In genomic region chr13:55664178-55664577, GRCh38 we compare ENCODE assay signal across 20 cellular contexts.
DNase-seq lines count a peak whose midpoint lies in the region; ATAC-seq and TF ChIP-seq lines count a peak whose summit lies in the region.
"Had no signal": no experiment of that assay in that cellular context is flagged by ENCODE, and none has a peak within 500 bp of the region (broad histone marks: within the 10 kb centered on the region; RNA-seq: fewer than 3 reads in every experiment).

No MANE protein-coding gene starts in this region.

- H4K20me1 ChIP-seq in GM23338 (replicated peaks; ENCODE audit: insufficient read depth), result no peaks in the 10 kb centered on the region
- no peaks in the 10 kb centered on the region for H4K20me1 ChIP-seq in PC-3 (ENCODE audit: low read length)
- H4K20me1 ChIP-seq: BLaER1 treated with 17β-estradiol and CSF1 and Interleukin-3, amounts not matched to agents 10 nM and 100 nM had no signal

- 78% methylated on average over 3 of the region's 3 CpGs for WGBS in HUES64
- 67 to 81% methylated on average over 3 of the region's 3 CpGs for WGBS in testis, 2 donors

- DNase-seq in GM23338 (ENCODE audit: low spot score) (peak; percentile 51), glomerular visceral epithelial cell (ENCODE audit: extremely low spot score) (peak; percentile 12), islet precursor cell (peak; percentile 94), testis (no peak), PC-3 (no peak)
- DNase-seq: CD8-positive, alpha-beta T cell; DMS 273 treated with DMSO at 0.1 percent for 48 hours; DMS53; DND-41; EL; HCEC 1CT; Karpas-422; KBM-7 had no signal

- peaks cover 9% of the 10 kb centered on the region for H3K27me3 Mint-ChIP-seq in GM23338 (ENCODE audit: insufficient read depth, low read depth, poor library complexity)
- H3K27me3 Mint-ChIP-seq: B cell, IgD-negative memory B cell had no signal

- H3K4me1 Mint-ChIP-seq in GM23338, result peaks cover 40% of the 10 kb centered on the region
- H3K4me1 Mint-ChIP-seq: B cell, IgD-negative memory B cell had no signal

- no peak overlapping the region for H3K27ac ChIP-seq in GM23338 (ENCODE audit: low read depth)
- H3K27ac ChIP-seq in HUES64 (ENCODE audit: low read depth, low read length), result peak overlapping the region; percentile 17; the same call in 1 of the 2 replicates
- H3K27ac ChIP-seq in testis, result no peak overlapping the region
- H3K27ac ChIP-seq in PC-3 (ENCODE audit: low read length), result no peak overlapping the region
- H3K27ac ChIP-seq: BLaER1 treated with 17β-estradiol and CSF1 and Interleukin-3, amounts not matched to agents 10 nM and 100 nM had no signal

- H3K9ac ChIP-seq in HUES64 (ENCODE audit: low read depth, low read length), result no peak overlapping the region
- no peak overlapping the region for H3K9ac ChIP-seq in PC-3 (ENCODE audit: low read length)
- H3K9ac ChIP-seq: BLaER1 treated with 17β-estradiol and CSF1 and Interleukin-3, amounts not matched to agents 10 nM and 100 nM had no signal

- no peaks in the 10 kb centered on the region for H3K27me3 ChIP-seq in GM23338 (ENCODE audit: insufficient read depth)
- H3K27me3 ChIP-seq in HUES64 (ENCODE audit: insufficient read depth, low read length), result no peaks in the 10 kb centered on the region
- no peaks in the 10 kb centered on the region for H3K27me3 ChIP-seq in testis
- H3K27me3 ChIP-seq in PC-3 (ENCODE audit: low read length), result no peaks in the 10 kb centered on the region
- H3K27me3 ChIP-seq: BLaER1 treated with 17β-estradiol and CSF1 and Interleukin-3, amounts not matched to agents 10 nM and 100 nM had no signal

- peaks cover 5% of the 10 kb centered on the region; the same call in 1 of the 2 replicates for H3K9me3 ChIP-seq in HUES64 (ENCODE audit: insufficient read depth, low read depth, low read length)
- H3K9me3 ChIP-seq in testis, result no peaks in the 10 kb centered on the region
- 0 out of 2 replicates have a peak, but pooled peaks cover 3% of the 10 kb centered on the region for H3K9me3 ChIP-seq in PC-3 (ENCODE audit: low read length)
- H3K9me3 ChIP-seq: BLaER1 treated with 17β-estradiol and CSF1 and Interleukin-3, amounts not matched to agents 10 nM and 100 nM had no signal

- H3K79me2 ChIP-seq in GM23338 (replicated peaks; ENCODE audit: insufficient read depth) (peaks cover 64% of the 10 kb centered on the region), PC-3 (ENCODE audit: low read length) (no peaks in the 10 kb centered on the region)

- no peaks in the 10 kb centered on the region for H3K36me3 ChIP-seq in GM23338 (ENCODE audit: insufficient read depth)
- peaks cover 11% of the 10 kb centered on the region for H3K36me3 ChIP-seq in HUES64 (ENCODE audit: insufficient read depth, low read length)
- H3K36me3 ChIP-seq in testis (ENCODE audit: low read depth, missing control alignments), result no peaks in the 10 kb centered on the region
- H3K36me3 ChIP-seq in PC-3 (ENCODE audit: low read depth, low read length), result no peaks in the 10 kb centered on the region
- H3K36me3 ChIP-seq: BLaER1 treated with 17β-estradiol and CSF1 and Interleukin-3, amounts not matched to agents 10 nM and 100 nM had no signal

- H3K4me3 Mint-ChIP-seq in GM23338, result peak overlapping the region; percentile 18; the same call in 1 of the 3 replicates
- H3K4me3 Mint-ChIP-seq: B cell; CD8-positive, alpha-beta T cell; IgD-negative memory B cell had no signal

- no peak for TF ChIP-seq POLR2A in testis (IDR thresholded peaks at IDR 0.05)

- peaks cover 25% of the 10 kb centered on the region for H3K9me3 Mint-ChIP-seq in GM23338

- TF ChIP-seq CTCF in GM23338 (conservative IDR thresholded peaks at IDR 0.05; ENCODE audit: low read depth in 2 of 2) (no peak), testis (IDR thresholded peaks at IDR 0.05) (no peak), PC-3 (conservative IDR thresholded peaks at IDR 0.05; ENCODE audit: low read depth, low read length) (no peak)

- H2AFZ ChIP-seq in GM23338 (no peak overlapping the region), PC-3 (ENCODE audit: low read length) (no peak overlapping the region)

- no peak overlapping the region for H3K4me2 ChIP-seq in GM23338
- no peak overlapping the region for H3K4me2 ChIP-seq in PC-3 (ENCODE audit: low read length)
- H3K4me2 ChIP-seq: BLaER1 treated with 17β-estradiol and CSF1 and Interleukin-3, amounts not matched to agents 10 nM and 100 nM had no signal

- intact Hi-C loops in testis (cut with DNase I; ENCODE audit: low total_unique reads) (no loop called here), PC-3 (cut with micrococcal nuclease) (no loop called here)

- peaks cover 67% of the 10 kb centered on the region for H3K36me3 Mint-ChIP-seq in GM23338 (ENCODE audit: low read depth)
- H3K36me3 Mint-ChIP-seq: CD8-positive, alpha-beta T cell; IgD-negative memory B cell had no signal

- POLR2A ChIA-PET in PC-3 (lab: Charles Lee; ENCODE audit: unreplicated experiment), result no interaction called here

- H3K4me3 ChIP-seq in GM23338, result no peak overlapping the region
- no peak overlapping the region for H3K4me3 ChIP-seq in HUES64 (ENCODE audit: low read length)
- no peak overlapping the region for H3K4me3 ChIP-seq in testis
- no peak overlapping the region for H3K4me3 ChIP-seq in PC-3 (ENCODE audit: low read length)
- H3K4me3 ChIP-seq: BLaER1 treated with 17β-estradiol and CSF1 and Interleukin-3, amounts not matched to agents 10 nM and 100 nM had no signal

- H3K27ac Mint-ChIP-seq in GM23338, result no peak overlapping the region
- H3K27ac Mint-ChIP-seq: B cell; CD8-positive, alpha-beta T cell; IgD-negative memory B cell had no signal

- H3K4me1 ChIP-seq in GM23338 (ENCODE audit: insufficient read depth) (peaks cover 22% of the 10 kb centered on the region), HUES64 (ENCODE audit: insufficient read depth, low read length) (peaks cover 35% of the 10 kb centered on the region), testis (no peaks in the 10 kb centered on the region), PC-3 (ENCODE audit: insufficient read depth, low read length) (no peaks in the 10 kb centered on the region)
- H3K4me1 ChIP-seq: BLaER1 treated with 17β-estradiol and CSF1 and Interleukin-3, amounts not matched to agents 10 nM and 100 nM had no signal

- no TSS peak for BruUV-seq in PC-3 (replicated peaks; lab: Mats Ljungman, UMichigan)

- H3K9me2 ChIP-seq in GM23338 (ENCODE audit: insufficient read depth), result no peaks in the 10 kb centered on the region
- no peaks in the 10 kb centered on the region for H3K9me2 ChIP-seq in PC-3 (replicated peaks; ENCODE audit: low read length)

- ATAC-seq in GM23338, result peak; percentile 58
- no peak for ATAC-seq in GM18873 (IDR thresholded peaks at IDR 0.05; ENCODE audit: low FRiP score, unreplicated experiment)
- ATAC-seq in HG02870 (IDR thresholded peaks at IDR 0.05; ENCODE audit: unreplicated experiment), result no peak
- no peak for ATAC-seq in PC-3
- ATAC-seq: CD8-positive, alpha-beta T cell; HepG2 had no signal

- no peaks in the 10 kb centered on the region for H3F3A ChIP-seq in GM23338 (replicated peaks; ENCODE audit: low read depth)
- H3F3A ChIP-seq in PC-3 (ENCODE audit: low read length, unreplicated experiment), result no peaks in the 10 kb centered on the region

- CTCF ChIA-PET in PC-3 (lab: Charles Lee), result no interaction called here

Comparison
In these comparisons a context has a peak if more than half of its experiments do, and no peak if none do; other contexts are left out.
1. DNase-seq: peak in GM23338 (single experiment), glomerular visceral epithelial cell (single experiment) and islet precursor cell (single experiment); none in testis (single experiment) and PC-3 (single experiment).